Comparison of ENCODE assay signal across 1 cellular context in the genomic region with DNA sequence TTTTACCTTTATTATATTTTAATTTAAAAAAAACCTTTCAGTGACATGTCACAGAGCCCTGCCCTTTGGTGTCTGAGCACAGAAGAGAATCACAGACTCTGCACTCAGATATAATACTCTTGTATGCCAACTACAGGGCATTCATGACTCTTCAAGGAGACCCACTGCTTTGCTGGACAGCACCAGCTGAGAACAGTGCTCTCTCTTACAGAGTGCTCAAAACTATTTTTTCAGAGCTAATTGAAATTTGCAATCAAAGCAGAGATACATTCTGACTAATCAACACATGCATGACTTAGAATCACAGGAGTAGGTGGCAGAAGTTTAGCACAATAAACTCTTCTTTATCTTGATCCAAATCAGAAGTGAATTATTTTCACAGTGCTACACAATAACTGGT.
A peak's percentile ranks its signal among the peaks of the same experiment; 100 is the strongest.
TF ChIP-seq lines count a peak whose summit lies in the region.

No MANE protein-coding gene starts in this region.

TF ChIP-seq in GM23338, 12 proteins besides CTCF, POLR2A, EP300 and RAD21:
- TF ChIP-seq, protein P1, sequence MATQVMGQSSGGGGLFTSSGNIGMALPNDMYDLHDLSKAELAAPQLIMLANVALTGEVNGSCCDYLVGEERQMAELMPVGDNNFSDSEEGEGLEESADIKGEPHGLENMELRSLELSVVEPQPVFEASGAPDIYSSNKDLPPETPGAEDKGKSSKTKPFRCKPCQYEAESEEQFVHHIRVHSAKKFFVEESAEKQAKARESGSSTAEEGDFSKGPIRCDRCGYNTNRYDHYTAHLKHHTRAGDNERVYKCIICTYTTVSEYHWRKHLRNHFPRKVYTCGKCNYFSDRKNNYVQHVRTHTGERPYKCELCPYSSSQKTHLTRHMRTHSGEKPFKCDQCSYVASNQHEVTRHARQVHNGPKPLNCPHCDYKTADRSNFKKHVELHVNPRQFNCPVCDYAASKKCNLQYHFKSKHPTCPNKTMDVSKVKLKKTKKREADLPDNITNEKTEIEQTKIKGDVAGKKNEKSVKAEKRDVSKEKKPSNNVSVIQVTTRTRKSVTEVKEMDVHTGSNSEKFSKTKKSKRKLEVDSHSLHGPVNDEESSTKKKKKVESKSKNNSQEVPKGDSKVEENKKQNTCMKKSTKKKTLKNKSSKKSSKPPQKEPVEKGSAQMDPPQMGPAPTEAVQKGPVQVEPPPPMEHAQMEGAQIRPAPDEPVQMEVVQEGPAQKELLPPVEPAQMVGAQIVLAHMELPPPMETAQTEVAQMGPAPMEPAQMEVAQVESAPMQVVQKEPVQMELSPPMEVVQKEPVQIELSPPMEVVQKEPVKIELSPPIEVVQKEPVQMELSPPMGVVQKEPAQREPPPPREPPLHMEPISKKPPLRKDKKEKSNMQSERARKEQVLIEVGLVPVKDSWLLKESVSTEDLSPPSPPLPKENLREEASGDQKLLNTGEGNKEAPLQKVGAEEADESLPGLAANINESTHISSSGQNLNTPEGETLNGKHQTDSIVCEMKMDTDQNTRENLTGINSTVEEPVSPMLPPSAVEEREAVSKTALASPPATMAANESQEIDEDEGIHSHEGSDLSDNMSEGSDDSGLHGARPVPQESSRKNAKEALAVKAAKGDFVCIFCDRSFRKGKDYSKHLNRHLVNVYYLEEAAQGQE (IDR thresholded peaks at IDR 0.05; ENCODE audit: unreplicated experiment) = peak; percentile 34
- TF ChIP-seq EZH2 (IDR thresholded peaks at IDR 0.05; ENCODE audit: low read depth, unreplicated experiment) = no peak
